In genomic region chr7:151945224-151945623, GRCh38 we compare ENCODE assay signal across 10 cellular contexts. TPM values are rescaled to one million over a fixed set of nuclear protein-coding genes. Genes with fewer than 3 reads are reported as not detected.
"Had no signal": no experiment of that assay in that cellular context is flagged by ENCODE, and none has a peak within 500 bp of the region (broad histone marks: within the 10 kb centered on the region; RNA-seq: fewer than 3 reads in every experiment).

No MANE protein-coding gene starts in this region.

- FAIRE-seq: H1, H54, HTR-8/SVneo had no signal

- H3K4me2 ChIP-seq: GM23338 had no signal

- H3K4me3 ChIP-seq: GM23338 had no signal

- H2AFZ ChIP-seq: GM23338 had no signal

- H3K4me1 Mint-ChIP-seq: GM23338 had no signal

- H3K4me3 Mint-ChIP-seq: GM23338, H9, HFFc6 had no signal

- ATAC-seq: GM23338 had no signal

- DNase-seq: H9, HCEC 1CT, HFFc6, IMR-90, KBM-7 had no signal

- H3K9me3 Mint-ChIP-seq: GM23338, H9, HFFc6 had no signal

- H3K27ac Mint-ChIP-seq: GM23338, H9, HFFc6 had no signal

RNA-seq across cellular contexts. Expression of gene GALNTL5, which starts 11.0 kb away (rescaled TPM):
- total RNA-seq: GM23338, H1, H9, HFFc6, HT-29, IMR-90 had no signal
- polyA plus RNA-seq: GM23338, IMR-90 had no signal
